Comparison of ENCODE assay signal across 13 cellular contexts in the genomic region with DNA sequence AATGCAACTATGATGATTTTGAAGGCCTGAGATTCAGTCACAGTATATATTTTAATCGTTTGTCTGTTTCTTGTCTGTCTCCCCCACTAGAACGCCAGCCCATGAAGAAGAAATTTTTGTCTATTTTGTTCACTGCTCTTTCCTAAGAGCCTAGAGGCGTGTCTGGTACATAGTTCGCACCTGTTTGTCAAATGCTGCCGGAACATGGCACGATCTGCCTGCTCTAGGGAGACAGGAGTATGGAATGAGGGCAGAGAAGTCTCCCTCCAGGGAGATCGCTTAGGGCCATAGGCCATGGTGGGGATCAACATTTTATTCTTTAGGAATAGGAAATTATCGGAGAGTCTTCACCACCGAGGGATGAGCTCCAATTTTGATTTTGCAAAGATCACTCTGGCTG.
"Had no signal": no experiment of that assay in that cellular context is flagged by ENCODE, and none has a peak within 500 bp of the region (broad histone marks: within the 10 kb centered on the region; RNA-seq: fewer than 3 reads in every experiment).

No MANE protein-coding gene starts in this region.

- DNase-seq: activated B cell treated with CpG ODN at 0.5 μM for 24 hours; activated CD4-positive, alpha-beta memory T cell treated with anti-CD3 and anti-CD28 coated beads for 36 hours; activated CD4-positive, alpha-beta T cell treated with anti-CD3 and anti-CD28 coated beads for 4 hours; activated CD8-positive, alpha-beta memory T cell treated with anti-CD3 and anti-CD28 coated beads, Interleukin-2, amount 10 ng/mL, durations not matched to agents 7 days and 5 days; cerebellar nuclear complex; effector memory CD4-positive, alpha-beta T cell; esophagus squamous epithelium; immature natural killer cell; naive B cell; sigmoid colon; stimulated activated CD4-positive, alpha-beta T cell treated with anti-CD3 and anti-CD28 coated beads, Interleukin-4, amount 100 ng/mL, for 4 hours; testis had no signal

- H3K9me3 ChIP-seq: esophagus squamous epithelium, prostate gland, sigmoid colon, testis had no signal

- H3K4me3 ChIP-seq: esophagus squamous epithelium, prostate gland, sigmoid colon, testis had no signal

- H3K36me3 ChIP-seq: esophagus squamous epithelium, prostate gland, sigmoid colon had no signal

- H3K27me3 ChIP-seq: testis had no signal

- H3K27ac ChIP-seq: esophagus squamous epithelium, prostate gland, sigmoid colon, testis had no signal

- H3K4me1 ChIP-seq: testis had no signal
